In genomic region chr16:565420-566330, GRCh38 we compare ENCODE assay signal across 19 cellular contexts. TPM values are rescaled to one million over a fixed set of nuclear protein-coding genes. Genes with fewer than 3 reads are reported as not detected.
A peak's percentile ranks its signal among the peaks of the same experiment; 100 is the strongest.
DNase-seq lines count a peak whose midpoint lies in the region; ATAC-seq, FAIRE-seq and TF ChIP-seq lines count a peak whose summit lies in the region.
"Had no signal": no experiment of that assay in that cellular context is flagged by ENCODE, and none has a peak within 500 bp of the region (broad histone marks: within the 10 kb centered on the region; RNA-seq: fewer than 3 reads in every experiment).

No MANE protein-coding gene starts in this region.

- H3K4me1 ChIP-seq in MM.1S (ENCODE audit: low read length) (peaks cover 19% of the 10 kb centered on the region), GM12878 (ENCODE audit: control insufficient read depth, insufficient read depth, low read length) (peaks cover 19% of the 10 kb centered on the region), ovary (ENCODE audit: insufficient read depth) (peaks cover 37% of the 10 kb centered on the region), esophagus muscularis mucosa (peaks cover 41 to 58% (median 52%) of the 10 kb centered on the region in 4 donors)

- no peak for FAIRE-seq in GM12878 (lab: Jason Lieb, UNC)
- FAIRE-seq: TTC549 had no signal

- TF ChIP-seq RAD21 in GM12878 (IDR thresholded peaks at IDR 0.05; ENCODE audit: insufficient read depth, low read depth, low read length): no peak

- no peak overlapping the region for H3K4me3 ChIP-seq in MM.1S (ENCODE audit: low read length)
- H3K4me3 ChIP-seq in GM12878: no peak overlapping the region
- no peak overlapping the region for H3K4me3 ChIP-seq in ovary
- no peak overlapping the region for H3K4me3 ChIP-seq in esophagus muscularis mucosa

- H4K20me1 ChIP-seq in MM.1S (ENCODE audit: insufficient read depth, low read length): no peaks in the 10 kb centered on the region
- no peaks in the 10 kb centered on the region for H4K20me1 ChIP-seq in GM12878 (ENCODE audit: control insufficient read depth, insufficient read depth)

- H3K27me3 ChIP-seq in MM.1S (replicated peaks; ENCODE audit: insufficient read depth, low read length): peaks cover 23% of the 10 kb centered on the region
- peaks cover 2% of the 10 kb centered on the region in 2 experiments; a peak in 2 of 4 replicates for H3K27me3 ChIP-seq in GM12878 (replicated peaks in 1 of 2; ENCODE audit: control insufficient read depth in 2 of 2, insufficient read depth in 2 of 2, low read length in 1 of 2)
- peaks cover 3% of the 10 kb centered on the region for H3K27me3 ChIP-seq in ovary
- peaks cover 0 to 44% (median 8%) of the 10 kb centered on the region in 4 donors for H3K27me3 ChIP-seq in esophagus muscularis mucosa

- CTCF ChIA-PET in GM12878 (lab: Yijun Ruan, JAX): no interaction called here

- RAD21 ChIA-PET in GM12878 (lab: Charles Lee; ENCODE audit: unreplicated experiment): no interaction called here

- TF ChIP-seq CTCF in MM.1S (IDR thresholded peaks at IDR 0.05; ENCODE audit: low read length) (no peak), GM12878 (IDR thresholded peaks at IDR 0.05 in 2 of 3, conservative IDR thresholded peaks at IDR 0.05 in 1 of 3; ENCODE audit: control insufficient read depth in 2 of 3, extremely low read depth in 1 of 3, insufficient read depth in 1 of 3, low read depth in 3 of 3, low read length in 3 of 3) (no peak), ovary (IDR thresholded peaks at IDR 0.05) (no peak), esophagus muscularis mucosa (IDR thresholded peaks at IDR 0.05) (no peak)

- H3K9me3 ChIP-seq in MM.1S (replicated peaks; ENCODE audit: insufficient read depth, low read length): no peaks in the 10 kb centered on the region
- no peaks in the 10 kb centered on the region for H3K9me3 ChIP-seq in GM12878 (replicated peaks; ENCODE audit: control insufficient read depth, insufficient read depth, low read length)
- no peaks in the 10 kb centered on the region for H3K9me3 ChIP-seq in ovary
- H3K9me3 ChIP-seq in esophagus muscularis mucosa: no peaks in the 10 kb centered on the region
- H3K9me3 ChIP-seq: gastroesophageal sphincter, psoas muscle, upper lobe of left lung had no signal

- in situ Hi-C loops in Caki2 (cut with HindIII; ENCODE audit: low pct_unique_long_range_greater_than_20kb, low sequenced_read_pairs) (no loop called here), GM12878 (cut with MboI) (loop anchor here (5.0 kb wide), 1 partner anchor 33 kb away; no protein-coding TSS in a partner anchor)

- no peak for ATAC-seq in GM12878
- no peak for ATAC-seq in HG02981 (IDR thresholded peaks at IDR 0.05; ENCODE audit: unreplicated experiment)
- no peak for ATAC-seq in GM18909 (IDR thresholded peaks at IDR 0.05; ENCODE audit: poor library complexity, unreplicated experiment)
- ATAC-seq: effector memory CD8-positive, alpha-beta T cell had no signal

- DNase-seq in Caki2 (ENCODE audit: low read depth) (peak; percentile 65), MM.1S (no peak), GM12878 (ENCODE audit: low read depth, low spot score) (no peak), ovary (peak in 4 of 5 donors; percentile 63 to 84 (median 78)), COR-L47 (lab: John Stamatoyannopoulos, UW) (no peak), esophagus muscularis mucosa (ENCODE audit: extremely low spot score) (no peak)
- DNase-seq: activated gamma-delta T cell treated with Interleukin-2 at 50 U/mL for 16 hours; AML-193; effector memory CD8-positive, alpha-beta T cell; NCI-H1436 treated with DMSO at 0.1 percent for 48 hours; NCI-H446 treated with DMSO at 0.1 percent for 48 hours; psoas muscle; stimulated activated CD4-positive, alpha-beta T cell treated with anti-CD3 and anti-CD28 coated beads, Interleukin-2, amount 100 ng/mL, for 24 hours had no signal

- no peak for TF ChIP-seq POLR2A in GM12878 (IDR thresholded peaks at IDR 0.05; ENCODE audit: low read depth, low read length)
- no peak for TF ChIP-seq POLR2A in ovary (IDR thresholded peaks at IDR 0.05)
- TF ChIP-seq POLR2A in esophagus muscularis mucosa (IDR thresholded peaks at IDR 0.05; ENCODE audit: low read depth): no peak

- no TSS peak for BruUV-seq in GM12878 (replicated peaks; lab: Mats Ljungman, UMichigan)

- POLR2A ChIA-PET in GM12878 (lab: Charles Lee): no interaction called here

- H3F3A ChIP-seq in MM.1S (ENCODE audit: insufficient read depth, low read length): peaks cover 6% of the 10 kb centered on the region

- H2AFZ ChIP-seq in MM.1S (ENCODE audit: low read length) (peak overlapping the region; percentile 90), GM12878 (ENCODE audit: control insufficient read depth, low read depth, low read length) (no peak overlapping the region)

- H3K9me2 ChIP-seq in MM.1S (replicated peaks; ENCODE audit: insufficient read depth, low read length): no peaks in the 10 kb centered on the region

- WGBS in GM12878 (ENCODE audit: insufficient coverage, insufficient replicate concordance, low lambda C conversion rate, missing lambda C conversion rate): 59% methylated on average over 32 of the region's 35 CpGs
- WGBS in ovary, 3 donors: 13 to 25% (median 15%) methylated on average over 32 to 35 of the region's 35 CpGs
- WGBS in esophagus muscularis mucosa: 61% methylated on average over 15 of the region's 35 CpGs

- H3K4me2 ChIP-seq in MM.1S (ENCODE audit: low read depth, low read length): peak overlapping the region; percentile 88; the same call in 1 of the 2 replicates
- peak overlapping the region; percentile 76; the same call in 1 of the 2 replicates for H3K4me2 ChIP-seq in GM12878 (ENCODE audit: control insufficient read depth, insufficient read depth)

- SMC1A ChIA-PET in GM12878 (lab: Charles Lee; ENCODE audit: uncharacterized antibody, unreplicated experiment): no interaction called here

- TF ChIP-seq EP300 in GM12878 (IDR thresholded peaks at IDR 0.05; ENCODE audit: borderline replicate concordance in 1 of 2, control insufficient read depth in 1 of 2, low read depth in 2 of 2, low read length in 2 of 2): no peak
- TF ChIP-seq EP300 in ovary (IDR thresholded peaks at IDR 0.05): no peak
- no peak for TF ChIP-seq EP300 in esophagus muscularis mucosa (IDR thresholded peaks at IDR 0.05)

- H3K36me3 ChIP-seq in MM.1S (replicated peaks; ENCODE audit: insufficient read depth, low read length) (no peaks in the 10 kb centered on the region), GM12878 (ENCODE audit: control insufficient read depth in 2 of 2, insufficient read depth in 2 of 2, low read length in 1 of 2) (no peaks in the 10 kb centered on the region), ovary (no peaks in the 10 kb centered on the region), esophagus muscularis mucosa (no peaks in the 10 kb centered on the region)
- H3K36me3 ChIP-seq: gastroesophageal sphincter, upper lobe of left lung had no signal

- H3K27ac ChIP-seq in MM.1S (ENCODE audit: low read length): no peak overlapping the region
- H3K27ac ChIP-seq in GM12878 (ENCODE audit: control insufficient read depth, insufficient read depth): no peak overlapping the region
- peak overlapping the region; percentile 40 to 80 for H3K27ac ChIP-seq in ovary
- peak overlapping the region in 1 of 4 donors; percentile 48 for H3K27ac ChIP-seq in esophagus muscularis mucosa (replicated peaks in 1 of 4)
- H3K27ac ChIP-seq: psoas muscle had no signal

- peaks cover 16% of the 10 kb centered on the region for H3K79me2 ChIP-seq in MM.1S (ENCODE audit: low read length)
- H3K79me2 ChIP-seq in GM12878 (ENCODE audit: control insufficient read depth, insufficient read depth, low read length): peaks cover 2% of the 10 kb centered on the region

- no peak overlapping the region for H3K9ac ChIP-seq in MM.1S (ENCODE audit: low read length)
- H3K9ac ChIP-seq in GM12878 (ENCODE audit: control insufficient read depth, insufficient read depth, low read length): no peak overlapping the region

- intact Hi-C loops in GM12878 (cut with micrococcal nuclease; ENCODE audit: unreplicated experiment): loop anchor here (5.0 kb wide), 1 partner anchor 38 kb away; the partner anchor contains the start of gene CAPN15
- intact Hi-C loops in ovary (cut with DNase I): loop anchor here in 1 of 4 donors (5.0 kb wide), 1 partner anchor 102 kb away; the partner anchor contains the start of gene RHOT2
- intact Hi-C loops in esophagus muscularis mucosa (cut with DNase I): no loop called here

RNA-seq across cellular contexts. Expression of gene NHLRC4, which starts 1.1 kb away (rescaled TPM):
- 1.2 and 4.0 TPM in 2 replicates for total RNA-seq in Caki2 (2014; rRNA removed; shearing (Covaris generic); ENCODE audit: low replicate concordance)
- 8.6 and 10.5 TPM in 2 replicates for total RNA-seq in GM12878 (2013; cell fraction: nucleolus; rRNA removed)
- 1.1 and 1.5 TPM in 2 replicates for total RNA-seq in GM12878 (2014; rRNA removed)
- total RNA-seq in GM12878 (2014; rRNA removed; fragmentation: Illumina TruSeq; extraction: Trizol): 0.13 and 0.18 TPM in 2 replicates
- 0.67 and 0.72 TPM in 2 replicates for total RNA-seq in GM12878 (2021)
- polyA plus RNA-seq in GM12878 (2011; ENCODE audit: low read depth): 0.54 TPM
- polyA plus RNA-seq in GM12878 (2011; rRNA removed): 0.35 and 0.57 TPM in 2 replicates
- 0.79 and 0.85 TPM in 2 replicates for polyA plus RNA-seq in GM12878 (2011; cell fraction: cytosol; rRNA removed)
- polyA plus RNA-seq in GM12878 (2011; cell fraction: nucleus; rRNA removed): 4.8 and 5.7 TPM in 2 replicates
- 1.6 TPM in 2 replicates for polyA plus RNA-seq in GM12878 (2012)
- 0.07 TPM in 1 of 2 replicates, not detected in the other for polyA plus RNA-seq in GM12878 (2014; fragmentation: Illumina TruSeq; extraction: Trizol)
- not detected for polyA plus RNA-seq in GM12878 (2014; fragmentation: Nextera tagmentation; extraction: Ambion mirVana)
- 0.97 and 1.1 TPM in 2 replicates for polyA plus RNA-seq in GM12878 (2014; rRNA removed)
- under 1 TPM in 1 of 2 experiments, not detected in 1; 0.52 TPM for polyA plus RNA-seq in GM12878 (2016; fragmentation: Nextera tagmentation; extraction: Ambion mirVana)
- 0.29 and 0.52 TPM in 2 replicates for polyA minus RNA-seq in GM12878 (2011; rRNA and poly(A)+ RNA removed)
- 0.53 TPM in 1 of 2 replicates, not detected in the other for polyA minus RNA-seq in GM12878 (2011; cell fraction: cytosol; rRNA and poly(A)+ RNA removed)
- polyA minus RNA-seq in GM12878 (2011; cell fraction: nucleus; rRNA and poly(A)+ RNA removed): 2.0 and 3.3 TPM in 2 replicates
- 10 to 100 TPM in 1 of 7 donors, 1 to 10 TPM in 6; 3.2 to 15.4 (median 5.0) TPM for total RNA-seq in ovary
- 1 to 10 TPM in 1 of 2 donors, under 1 TPM in 1; 0.53 to 5.9 TPM for polyA plus RNA-seq in ovary
- total RNA-seq in esophagus muscularis mucosa: 1 to 10 TPM; 1.2 to 2.6 (median 1.9) TPM

RNA-seq across cellular contexts. Expression of gene PIGQ, which starts 4.1 kb away (rescaled TPM):
- total RNA-seq in Caki2 (2014; rRNA removed; shearing (Covaris generic); ENCODE audit: low replicate concordance): 53.4 and 65.5 TPM in 2 replicates
- 39.2 and 47.0 TPM in 2 replicates for total RNA-seq in GM12878 (2013; cell fraction: nucleolus; rRNA removed)
- total RNA-seq in GM12878 (2014; rRNA removed): 15.5 and 17.5 TPM in 2 replicates
- 4.5 and 5.5 TPM in 2 replicates for total RNA-seq in GM12878 (2014; rRNA removed; fragmentation: Illumina TruSeq; extraction: Trizol)
- total RNA-seq in GM12878 (2021): 24.0 and 31.3 TPM in 2 replicates
- 3.2 TPM for polyA plus RNA-seq in GM12878 (2011; ENCODE audit: low read depth)
- 2.0 and 5.7 TPM in 2 replicates for polyA plus RNA-seq in GM12878 (2011; rRNA removed)
- 7.9 and 14.6 TPM in 2 replicates for polyA plus RNA-seq in GM12878 (2011; cell fraction: cytosol; rRNA removed)
- polyA plus RNA-seq in GM12878 (2011; cell fraction: nucleus; rRNA removed): 62.1 and 85.8 TPM in 2 replicates
- polyA plus RNA-seq in GM12878 (2012): 12.2 and 13.2 TPM in 2 replicates
- 1.9 and 4.4 TPM in 2 replicates for polyA plus RNA-seq in GM12878 (2014; fragmentation: Illumina TruSeq; extraction: Trizol)
- 1 to 10 TPM in 1 of 2 experiments, not detected in 1; 1.8 TPM for polyA plus RNA-seq in GM12878 (2014; fragmentation: Nextera tagmentation; extraction: Ambion mirVana)
- polyA plus RNA-seq in GM12878 (2014; rRNA removed): 26.6 and 28.5 TPM in 2 replicates
- polyA plus RNA-seq in GM12878 (2016; fragmentation: Nextera tagmentation; extraction: Ambion mirVana): 10 to 100 TPM; 25.6 to 30.7 TPM
- 7.8 and 15.8 TPM in 2 replicates for polyA minus RNA-seq in GM12878 (2011; rRNA and poly(A)+ RNA removed)
- polyA minus RNA-seq in GM12878 (2011; cell fraction: cytosol; rRNA and poly(A)+ RNA removed): 6.1 and 7.1 TPM in 2 replicates
- polyA minus RNA-seq in GM12878 (2011; cell fraction: nucleus; rRNA and poly(A)+ RNA removed): 16.1 and 27.3 TPM in 2 replicates
- total RNA-seq in ovary: 10 to 100 TPM; 24.1 to 47.7 (median 39.8) TPM
- 10 to 100 TPM in 1 of 2 donors, 1 to 10 TPM in 1; 4.3 to 36.3 TPM for polyA plus RNA-seq in ovary
- total RNA-seq in esophagus muscularis mucosa: 10 to 100 TPM; 36.1 to 46.4 (median 40.7) TPM

RNA-seq across cellular contexts. Expression of gene PRR35, which starts 5.5 kb away (rescaled TPM):
- not detected in 2 replicates for total RNA-seq in Caki2 (2014; rRNA removed; shearing (Covaris generic); ENCODE audit: low replicate concordance)
- not detected in 2 replicates for total RNA-seq in GM12878 (2013; cell fraction: nucleolus; rRNA removed)
- total RNA-seq in GM12878 (2014; rRNA removed) (not detected in 2 replicates), GM12878 (2014; rRNA removed; fragmentation: Illumina TruSeq; extraction: Trizol) (not detected in 2 replicates), GM12878 (2021) (not detected in 2 replicates), ovary (not detected), esophagus muscularis mucosa (not detected)
- not detected for polyA plus RNA-seq in GM12878 (2011; ENCODE audit: low read depth)
- polyA plus RNA-seq in GM12878 (2011; rRNA removed) (not detected in 2 replicates), GM12878 (2014; fragmentation: Illumina TruSeq; extraction: Trizol) (not detected in 2 replicates), GM12878 (2014; fragmentation: Nextera tagmentation; extraction: Ambion mirVana) (not detected), GM12878 (2014; rRNA removed) (not detected in 2 replicates), GM12878 (2016; fragmentation: Nextera tagmentation; extraction: Ambion mirVana) (not detected), ovary (not detected)
- polyA plus RNA-seq in GM12878 (2011; cell fraction: cytosol; rRNA removed): not detected in 2 replicates
- not detected in 2 replicates for polyA plus RNA-seq in GM12878 (2011; cell fraction: nucleus; rRNA removed)
- polyA plus RNA-seq in GM12878 (2012): not detected in 2 replicates
- polyA minus RNA-seq in GM12878 (2011; rRNA and poly(A)+ RNA removed): not detected in 2 replicates
- not detected in 2 replicates for polyA minus RNA-seq in GM12878 (2011; cell fraction: cytosol; rRNA and poly(A)+ RNA removed)
- polyA minus RNA-seq in GM12878 (2011; cell fraction: nucleus; rRNA and poly(A)+ RNA removed): not detected in 2 replicates
- total RNA-seq: activated CD8-positive, alpha-beta memory T cell treated with anti-CD3 and anti-CD28 coated beads for 36 hours; gastroesophageal sphincter; psoas muscle; upper lobe of left lung had no signal
- polyA plus RNA-seq: psoas muscle had no signal

RNA-seq across cellular contexts. Expression of gene RAB40C, which starts 24.2 kb away (rescaled TPM):
- 22.4 and 33.2 TPM in 2 replicates for total RNA-seq in Caki2 (2014; rRNA removed; shearing (Covaris generic); ENCODE audit: low replicate concordance)
- total RNA-seq in GM12878 (2013; cell fraction: nucleolus; rRNA removed): 9.6 and 12.5 TPM in 2 replicates
- total RNA-seq in GM12878 (2014; rRNA removed): 10.2 and 10.6 TPM in 2 replicates
- 1.8 and 3.3 TPM in 2 replicates for total RNA-seq in GM12878 (2014; rRNA removed; fragmentation: Illumina TruSeq; extraction: Trizol)
- total RNA-seq in GM12878 (2021): 10.0 and 11.8 TPM in 2 replicates
- 2.0 TPM for polyA plus RNA-seq in GM12878 (2011; ENCODE audit: low read depth)
- 2.1 and 3.9 TPM in 2 replicates for polyA plus RNA-seq in GM12878 (2011; rRNA removed)
- polyA plus RNA-seq in GM12878 (2011; cell fraction: cytosol; rRNA removed): 7.3 and 10.2 TPM in 2 replicates
- 12.8 and 17.3 TPM in 2 replicates for polyA plus RNA-seq in GM12878 (2011; cell fraction: nucleus; rRNA removed)
- polyA plus RNA-seq in GM12878 (2012): 6.6 and 7.5 TPM in 2 replicates
- 2.0 TPM in 1 of 2 replicates, not detected in the other for polyA plus RNA-seq in GM12878 (2014; fragmentation: Illumina TruSeq; extraction: Trizol)
- under 1 TPM; 0.06 to 0.35 TPM for polyA plus RNA-seq in GM12878 (2014; fragmentation: Nextera tagmentation; extraction: Ambion mirVana)
- polyA plus RNA-seq in GM12878 (2014; rRNA removed): 12.8 and 14.3 TPM in 2 replicates
- polyA plus RNA-seq in GM12878 (2016; fragmentation: Nextera tagmentation; extraction: Ambion mirVana): 1 to 10 TPM; 5.2 to 6.9 TPM
- polyA minus RNA-seq in GM12878 (2011; rRNA and poly(A)+ RNA removed): 2.6 and 6.1 TPM in 2 replicates
- 5.7 and 7.1 TPM in 2 replicates for polyA minus RNA-seq in GM12878 (2011; cell fraction: cytosol; rRNA and poly(A)+ RNA removed)
- polyA minus RNA-seq in GM12878 (2011; cell fraction: nucleus; rRNA and poly(A)+ RNA removed): 2.7 TPM in 2 replicates
- 10 to 100 TPM; 11.7 to 24.1 (median 21.4) TPM for total RNA-seq in ovary
- 10 to 100 TPM in 1 of 2 donors, 1 to 10 TPM in 1; 1.9 to 21.0 TPM for polyA plus RNA-seq in ovary
- 10 to 100 TPM; 20.8 to 25.3 (median 23.0) TPM for total RNA-seq in esophagus muscularis mucosa

RNA-seq across cellular contexts. Expression of gene CAPN15, which starts 38.2 kb away (rescaled TPM):
- total RNA-seq in Caki2 (2014; rRNA removed; shearing (Covaris generic); ENCODE audit: low replicate concordance): 60.1 and 70.1 TPM in 2 replicates
- total RNA-seq in GM12878 (2013; cell fraction: nucleolus; rRNA removed): 70.5 and 96.8 TPM in 2 replicates
- total RNA-seq in GM12878 (2014; rRNA removed) (30.3 and 35.8 TPM in 2 replicates), GM12878 (2014; rRNA removed; fragmentation: Illumina TruSeq; extraction: Trizol) (6.9 and 8.0 TPM in 2 replicates), GM12878 (2021) (66.7 and 78.5 TPM in 2 replicates), ovary (10 to 100 TPM; 16.9 to 38.9 (median 30.5) TPM), esophagus muscularis mucosa (10 to 100 TPM; 24.9 to 44.7 (median 43.3) TPM)
- 4.9 TPM for polyA plus RNA-seq in GM12878 (2011; ENCODE audit: low read depth)
- polyA plus RNA-seq in GM12878 (2011; rRNA removed) (4.4 and 12.8 TPM in 2 replicates), GM12878 (2014; fragmentation: Illumina TruSeq; extraction: Trizol) (0.62 and 3.8 TPM in 2 replicates), GM12878 (2014; fragmentation: Nextera tagmentation; extraction: Ambion mirVana) (1 to 10 TPM in 1 of 2 experiments, under 1 TPM in 1; 0.40 to 1.1 TPM), GM12878 (2014; rRNA removed) (40.2 and 48.8 TPM in 2 replicates), GM12878 (2016; fragmentation: Nextera tagmentation; extraction: Ambion mirVana) (1 to 10 TPM; 7.7 to 8.6 TPM), ovary (10 to 100 TPM in 1 of 2 donors, 1 to 10 TPM in 1; 1.6 to 19.4 TPM)
- 15.5 and 29.7 TPM in 2 replicates for polyA plus RNA-seq in GM12878 (2011; cell fraction: cytosol; rRNA removed)
- polyA plus RNA-seq in GM12878 (2011; cell fraction: nucleus; rRNA removed): 103 and 157 TPM in 2 replicates
- polyA plus RNA-seq in GM12878 (2012): 25.2 and 27.2 TPM in 2 replicates
- 10.8 and 27.2 TPM in 2 replicates for polyA minus RNA-seq in GM12878 (2011; rRNA and poly(A)+ RNA removed)
- polyA minus RNA-seq in GM12878 (2011; cell fraction: cytosol; rRNA and poly(A)+ RNA removed): 25.5 and 28.9 TPM in 2 replicates
- 14.6 and 33.4 TPM in 2 replicates for polyA minus RNA-seq in GM12878 (2011; cell fraction: nucleus; rRNA and poly(A)+ RNA removed)

Comparison
In these comparisons a context has a peak if more than half of its experiments do, and no peak if none do; other contexts are left out.
1. DNase-seq: peak in Caki2 (single experiment) and ovary (4 of 5); none in MM.1S (single experiment), GM12878 (single experiment), COR-L47 (single experiment) and esophagus muscularis mucosa (single experiment).
2. H3K27ac ChIP-seq: peak in ovary (2 of 2); none in MM.1S (single experiment) and GM12878 (single experiment).